In the genomic region with DNA sequence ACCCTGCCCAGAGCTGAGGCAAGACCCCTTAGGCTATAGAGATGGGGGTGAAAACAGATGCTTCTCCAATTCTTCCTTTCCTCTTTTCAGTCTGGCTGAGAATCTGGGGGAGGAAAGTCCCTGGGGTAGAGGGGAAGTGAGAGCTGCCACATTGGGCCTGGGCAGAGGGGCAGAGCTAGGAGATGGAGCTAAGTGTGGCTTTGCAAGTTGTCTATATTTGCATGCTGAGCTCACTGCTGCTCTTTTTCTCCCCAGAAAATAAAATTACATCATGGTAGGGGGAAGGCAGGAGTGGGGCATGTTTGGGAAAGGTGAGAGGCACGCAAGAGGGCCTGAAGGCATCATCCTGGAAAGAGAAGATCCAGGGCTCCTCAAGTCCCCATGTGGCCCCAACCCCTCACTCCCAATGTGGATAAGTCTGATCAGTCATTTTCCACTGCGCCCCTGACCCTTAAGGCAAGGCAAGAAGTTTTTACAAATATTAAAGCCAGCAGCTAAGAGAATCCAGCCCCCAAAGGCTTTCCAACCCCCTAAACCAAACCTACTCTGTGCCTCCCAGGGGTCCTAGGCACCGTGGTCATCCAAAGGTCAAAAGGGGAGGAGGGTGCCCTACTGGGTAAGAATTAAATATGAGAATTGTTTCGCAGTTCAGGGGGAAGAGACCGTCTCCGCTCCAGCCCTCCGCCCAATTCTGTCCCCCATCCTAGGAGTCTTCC, we compare ENCODE assay signal across 1 cellular context.
TF ChIP-seq lines count a peak whose summit lies in the region.

No MANE protein-coding gene starts in this region.

TF ChIP-seq in HEK293, 187 proteins besides CTCF, POLR2A, EP300 and RAD21 (continued from another document):
- TF ChIP-seq, protein P1, sequence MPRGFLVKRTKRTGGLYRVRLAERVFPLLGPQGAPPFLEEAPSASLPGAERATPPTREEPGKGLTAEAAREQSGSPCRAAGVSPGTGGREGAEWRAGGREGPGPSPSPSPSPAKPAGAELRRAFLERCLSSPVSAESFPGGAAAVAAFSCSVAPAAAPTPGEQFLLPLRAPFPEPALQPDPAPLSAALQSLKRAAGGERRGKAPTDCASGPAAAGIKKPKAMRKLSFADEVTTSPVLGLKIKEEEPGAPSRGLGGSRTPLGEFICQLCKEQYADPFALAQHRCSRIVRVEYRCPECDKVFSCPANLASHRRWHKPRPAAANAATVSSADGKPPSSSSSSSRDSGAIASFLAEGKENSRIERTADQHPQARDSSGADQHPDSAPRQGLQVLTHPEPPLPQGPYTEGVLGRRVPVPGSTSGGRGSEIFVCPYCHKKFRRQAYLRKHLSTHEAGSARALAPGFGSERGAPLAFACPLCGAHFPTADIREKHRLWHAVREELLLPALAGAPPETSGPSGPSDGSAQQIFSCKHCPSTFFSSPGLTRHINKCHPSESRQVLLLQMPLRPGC (tag by site-specific recombination; IDR thresholded peaks at IDR 0.05) = no peak
- TF ChIP-seq ZNF623 (tag by site-specific recombination; IDR thresholded peaks at IDR 0.05) = no peak
